Comparison of ENCODE assay signal across 17 cellular contexts in genomic region chr4:71377561-71377960, GRCh38. TPM values are rescaled to one million over a fixed set of nuclear protein-coding genes. Genes with fewer than 3 reads are reported as not detected.
DNase-seq lines count a peak whose midpoint lies in the region; ATAC-seq, FAIRE-seq and TF ChIP-seq lines count a peak whose summit lies in the region.
"Had no signal": no experiment of that assay in that cellular context is flagged by ENCODE, and none has a peak within 500 bp of the region (broad histone marks: within the 10 kb centered on the region; RNA-seq: fewer than 3 reads in every experiment).

No MANE protein-coding gene starts in this region.

- no peak overlapping the region for H2BK5ac ChIP-seq in IMR-90 (ENCODE audit: low read depth, low read length, poor library complexity, severe bottlenecking)

- H2BK20ac ChIP-seq in IMR-90 (ENCODE audit: low read depth, low read length): no peak overlapping the region; the same call in 1 of the 2 replicates

- H3K56ac ChIP-seq in IMR-90 (ENCODE audit: extremely low read depth, insufficient read depth, low read length): no peak overlapping the region

- 0 out of 2 replicates have a peak, but pooled peaks cover 2% of the 10 kb centered on the region for H3K9me1 ChIP-seq in IMR-90 (ENCODE audit: insufficient read depth, low read length)

- no peaks in the 10 kb centered on the region for H3K27me3 ChIP-seq in IMR-90 (ENCODE audit: control insufficient read depth, insufficient read depth, low read length)
- H3K27me3 ChIP-seq in bronchial epithelial cell (ENCODE audit: control insufficient read depth, insufficient read depth, low read length): no peaks in the 10 kb centered on the region
- no peaks in the 10 kb centered on the region for H3K27me3 ChIP-seq in gastroesophageal sphincter
- H3K27me3 ChIP-seq: esophagus squamous epithelium, tibial nerve had no signal

- CTCF ChIA-PET in IMR-90 (lab: Yijun Ruan, JAX): no interaction called here
- CTCF ChIA-PET in GM10248 (lab: Yijun Ruan, JAX): no interaction called here

- H3K79me1 ChIP-seq in IMR-90 (ENCODE audit: low read depth in 1 of 2, low read length in 2 of 2): peaks cover 16 to 35% of the 10 kb centered on the region in 2 experiments

- peak overlapping the region; percentile 19 for H3K23ac ChIP-seq in IMR-90 (ENCODE audit: low read depth, low read length)

- peak overlapping the region; percentile 14; the same call in 1 of the 2 replicates for H3K18ac ChIP-seq in IMR-90 (ENCODE audit: low read depth, low read length)

- POLR2A ChIA-PET in IMR-90 (lab: Charles Lee; ENCODE audit: unreplicated experiment): no interaction called here
- POLR2A ChIA-PET in GM10248 (lab: Yijun Ruan, JAX): no interaction called here

- peak overlapping the region; percentile 18; the same call in 1 of the 2 replicates for H3K14ac ChIP-seq in IMR-90 (replicated peaks; ENCODE audit: low read depth, low read length)

- H4K8ac ChIP-seq in IMR-90 (ENCODE audit: low read depth in 2 of 2, low read length in 2 of 2): no peak overlapping the region

- no peak for FAIRE-seq in bronchial epithelial cell (lab: Jason Lieb, UNC)

- no peak overlapping the region for H2BK120ac ChIP-seq in IMR-90 (ENCODE audit: low read depth, low read length)

- no peak overlapping the region for H2AK9ac ChIP-seq in IMR-90 (replicated peaks; ENCODE audit: low read depth, low read length, poor library complexity)

- no peaks in the 10 kb centered on the region for H3K9me3 ChIP-seq in IMR-90 (ENCODE audit: control insufficient read depth, insufficient read depth, low read length)
- H3K9me3 ChIP-seq in gastroesophageal sphincter: no peaks in the 10 kb centered on the region
- H3K9me3 ChIP-seq: esophagus squamous epithelium, tibial nerve had no signal

- H4K20me1 ChIP-seq in IMR-90 (ENCODE audit: insufficient read depth, low read length): no peaks in the 10 kb centered on the region; the same call in 1 of the 2 replicates

- dilution Hi-C loops in IMR-90 (cut with HindIII; ENCODE audit: low sequenced_read_pairs, unreplicated experiment): no loop called here

- no peak overlapping the region for H2BK15ac ChIP-seq in IMR-90 (ENCODE audit: low read depth, low read length)

- no TSS peak for BruUV-seq in IMR-90 (replicated peaks; lab: Mats Ljungman, UMichigan)

- H2AK5ac ChIP-seq in IMR-90 (ENCODE audit: low read depth, low read length): 0 out of 2 replicates have a peak overlapping the region, but pooled peaks have one; percentile 31

- H3K4me2 ChIP-seq in IMR-90 (ENCODE audit: low read depth, low read length): no peak overlapping the region
- H3K4me2 ChIP-seq: GM23338 had no signal

- in situ Hi-C loops in IMR-90 (cut with MboI; ENCODE audit: low sequenced_read_pairs): loop anchor here (25.0 kb wide), 1 partner anchor 335 kb away; no protein-coding TSS in a partner anchor

- no peak overlapping the region for H3K27ac ChIP-seq in IMR-90 (ENCODE audit: insufficient read depth, low read length)
- H3K27ac ChIP-seq in gastroesophageal sphincter: no peak overlapping the region
- H3K27ac ChIP-seq: esophagus squamous epithelium, tibial nerve, VCaP had no signal

- H3K36me3 ChIP-seq in IMR-90 (ENCODE audit: control insufficient read depth, insufficient read depth, low read length) (peaks cover 13% of the 10 kb centered on the region; the same call in 1 of the 2 replicates), bronchial epithelial cell (ENCODE audit: control insufficient read depth, insufficient read depth, low read length) (no peaks in the 10 kb centered on the region), gastroesophageal sphincter (no peaks in the 10 kb centered on the region)
- H3K36me3 ChIP-seq: esophagus squamous epithelium, tibial nerve had no signal

- no peak overlapping the region for H3K4me3 ChIP-seq in IMR-90 (ENCODE audit: insufficient read depth, low read depth, low read length)
- H3K4me3 ChIP-seq in bronchial epithelial cell (ENCODE audit: low read depth, low read length): no peak overlapping the region
- H3K4me3 ChIP-seq in gastroesophageal sphincter: no peak overlapping the region
- H3K4me3 ChIP-seq: esophagus squamous epithelium, GM23338, tibial nerve had no signal

- TF ChIP-seq RAD21 in IMR-90 (IDR thresholded peaks at IDR 0.05; ENCODE audit: low read length): no peak

- no peak overlapping the region for H2AFZ ChIP-seq in IMR-90 (replicated peaks; ENCODE audit: low read length, poor library complexity)
- H2AFZ ChIP-seq: GM23338 had no signal

- intact Hi-C loops in IMR-90 (cut with micrococcal nuclease): loop anchor here (5.0 kb wide), 1 partner anchor 145 kb away; no protein-coding TSS in a partner anchor
- intact Hi-C loops in left colon (cut with DNase I, micrococcal nuclease): no loop called here

- TF ChIP-seq POLR2A in IMR-90 (IDR thresholded peaks at IDR 0.05; ENCODE audit: low read depth, low read length) (no peak), gastroesophageal sphincter (IDR thresholded peaks at IDR 0.05) (no peak)

- no peak overlapping the region for H4K5ac ChIP-seq in IMR-90 (ENCODE audit: low read depth, low read length)

- peak; percentile 89 for ATAC-seq in IMR-90 (ENCODE audit: low read depth)
- ATAC-seq in left colon: peak; percentile 70
- ATAC-seq in gastroesophageal sphincter: no peak
- ATAC-seq in GM19035 (IDR thresholded peaks at IDR 0.05; ENCODE audit: unreplicated experiment): no peak
- ATAC-seq: GM23338 had no signal

- H4K91ac ChIP-seq in IMR-90 (ENCODE audit: insufficient read depth, low read depth, low read length): no peak overlapping the region

- H3K9ac ChIP-seq in IMR-90 (ENCODE audit: low read depth, low read length): no peak overlapping the region

- H3K4ac ChIP-seq in IMR-90 (ENCODE audit: low read depth, low read length): 0 out of 2 replicates have a peak overlapping the region, but pooled peaks have one; percentile 2

- no peak for TF ChIP-seq EP300 in gastroesophageal sphincter (IDR thresholded peaks at IDR 0.05)

- no peak for TF ChIP-seq CTCF in IMR-90 (conservative IDR thresholded peaks at IDR 0.05; ENCODE audit: low read depth, low read length)
- no peak for TF ChIP-seq CTCF in bronchial epithelial cell (IDR thresholded peaks at IDR 0.05; ENCODE audit: insufficient read depth, low read length, severe bottlenecking)
- no peak for TF ChIP-seq CTCF in gastroesophageal sphincter (IDR thresholded peaks at IDR 0.05)
- TF ChIP-seq CTCF in GM10248 (IDR thresholded peaks at IDR 0.05; ENCODE audit: control extremely low read depth, extremely low read depth, low read depth, missing control alignments): no peak

- DNase-seq in AG20443 (ENCODE audit: low spot score): peak; percentile 68
- peak; percentile 95 for DNase-seq in IMR-90
- peak; percentile 81 for DNase-seq in bronchial epithelial cell (ENCODE audit: low read depth)
- no peak for DNase-seq in left colon
- DNase-seq in UCSD-AML1 (lab: John Stamatoyannopoulos, UW; ENCODE audit: unreplicated experiment): no peak
- DNase-seq in GM10248 (ENCODE audit: extremely low spot score): no peak
- DNase-seq: activated naive CD4-positive, alpha-beta T cell treated with anti-CD3 and anti-CD28 coated beads, Interleukin-2, amount 50 U/mL, for 16 hours; C1 segment of cervical spinal cord; esophagus squamous epithelium; MM.1S; posterior cingulate gyrus; stimulated activated CD8-positive, alpha-beta memory T cell treated with anti-CD3 and anti-CD28 coated beads, Interleukin-4, amount 100 ng/mL, for 48 hours had no signal

- H3K4me1 ChIP-seq in IMR-90 (ENCODE audit: control insufficient read depth, insufficient read depth, low read length) (peaks cover 6% of the 10 kb centered on the region; the same call in 1 of the 2 replicates), gastroesophageal sphincter (no peaks in the 10 kb centered on the region)
- H3K4me1 ChIP-seq: esophagus squamous epithelium, tibial nerve had no signal

- WGBS in IMR-90 (ENCODE audit: extremely low coverage in 2 of 2, insufficient read length in 1 of 2), 2 experiments: no CpG with 5 or more reads among the region's 4 CpGs
- WGBS in gastroesophageal sphincter (ENCODE audit: low coverage in 1 of 2), 2 donors: 49 to 66% methylated on average over 4 of the region's 4 CpGs

TF ChIP-seq in IMR-90, 13 proteins besides CTCF, POLR2A, EP300 and RAD21:
- TF ChIP-seq NFE2L2 (IDR thresholded peaks at IDR 0.05; ENCODE audit: low read depth, low read length) (no peak), SMC3 (IDR thresholded peaks at IDR 0.05; ENCODE audit: low read depth, low read length) (peak; percentile 9; the same call in 1 of the 2 replicates), CEBPB (IDR thresholded peaks at IDR 0.05; ENCODE audit: low read depth, low read length) (peak; percentile 40; the same call in 1 of the 2 replicates), CHD1 (IDR thresholded peaks at IDR 0.05; ENCODE audit: low read depth, low read length) (no peak), MXI1 (IDR thresholded peaks at IDR 0.05; ENCODE audit: borderline replicate concordance, low read depth, low read length) (no peak), RCOR1 (IDR thresholded peaks at IDR 0.05; ENCODE audit: insufficient replicate concordance, low read length) (peak; percentile 40), BHLHE40 (IDR thresholded peaks at IDR 0.05; ENCODE audit: low read depth, low read length) (peak; percentile 45; the same call in 1 of the 2 replicates), FOS (IDR thresholded peaks at IDR 0.05; ENCODE audit: low read depth, low read length) (peak; percentile 99), RFX5 (IDR thresholded peaks at IDR 0.05; ENCODE audit: low read depth, low read length) (no peak), MAZ (IDR thresholded peaks at IDR 0.05; ENCODE audit: borderline replicate concordance, low read depth, low read length) (no peak)

RNA-seq across cellular contexts. Expression of gene SLC4A4, which starts 38.7 kb away (rescaled TPM):
- total RNA-seq in IMR-90 (2012; rRNA removed): 16.8 and 23.9 TPM in 2 replicates
- 4.6 and 5.6 TPM in 2 replicates for polyA plus RNA-seq in IMR-90 (2012; rRNA removed)
- polyA plus RNA-seq in IMR-90 (2012; cell fraction: cytosol; rRNA removed): 1.3 and 1.7 TPM in 2 replicates
- 1.8 and 7.8 TPM in 2 replicates for polyA plus RNA-seq in IMR-90 (2012; cell fraction: nucleus; rRNA removed; ENCODE audit: low replicate concordance)
- total RNA-seq in bronchial epithelial cell: 0.13 and 0.26 TPM in 2 replicates
- 100 to 1,000 TPM; 164 to 234 TPM for total RNA-seq in left colon
- total RNA-seq in gastroesophageal sphincter: 1 to 10 TPM; 3.2 to 5.5 (median 4.4) TPM

Comparison
In these comparisons a context has a peak if more than half of its experiments do, and no peak if none do; other contexts are left out.
1. DNase-seq: peak in AG20443 (single experiment), IMR-90 (single experiment) and bronchial epithelial cell (single experiment); none in left colon (0 of 2), UCSD-AML1 (single experiment) and GM10248 (single experiment).
2. ATAC-seq: peak in IMR-90 (single experiment) and left colon (single experiment); none in gastroesophageal sphincter (single experiment) and GM19035 (single experiment).